ENCODE assay signal across 9 cellular contexts in the genomic region with DNA sequence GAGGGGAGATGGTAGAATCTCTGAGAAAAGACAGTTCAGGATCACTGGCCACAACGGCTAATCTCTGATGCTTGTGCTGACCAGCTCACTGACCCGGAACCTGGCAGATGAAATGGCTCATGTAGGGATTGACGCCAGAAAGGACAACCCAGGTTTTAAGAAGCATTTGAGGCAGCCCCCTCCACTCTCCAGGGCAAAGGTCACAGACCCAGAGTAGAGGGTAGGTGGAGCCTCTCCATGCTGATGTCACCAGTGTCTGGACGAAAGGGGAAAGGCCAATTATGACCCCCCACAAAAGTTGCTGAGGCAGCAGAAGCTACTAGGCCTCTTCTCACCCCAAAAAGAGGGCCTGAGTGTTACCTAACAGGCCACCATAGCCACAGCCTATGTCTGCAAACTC. TPM values are rescaled to one million over a fixed set of nuclear protein-coding genes. Genes with fewer than 3 reads are reported as not detected.
DNase-seq lines count a peak whose midpoint lies in the region; ATAC-seq and TF ChIP-seq lines count a peak whose summit lies in the region.
"Had no signal": no experiment of that assay in that cellular context is flagged by ENCODE, and none has a peak within 500 bp of the region (broad histone marks: within the 10 kb centered on the region; RNA-seq: fewer than 3 reads in every experiment).

No MANE protein-coding gene starts in this region.

- no peaks in the 10 kb centered on the region for H3K27me3 Mint-ChIP-seq in activated T-cell treated with anti-CD3 and anti-CD28 coated beads, Interleukin-2, amount 50 U/mL, for 72 hours (ENCODE audit: low read depth)
- H3K27me3 Mint-ChIP-seq in endodermal cell (ENCODE audit: insufficient read depth) = peaks cover 19% of the 10 kb centered on the region

- H3K36me3 ChIP-seq in PC-9 (ENCODE audit: low read depth) = no peaks in the 10 kb centered on the region
- H3K36me3 ChIP-seq in endodermal cell (ENCODE audit: control insufficient read depth, insufficient read depth, low read length) = peaks cover 31% of the 10 kb centered on the region
- peaks cover 0 to 24% (median 0%) of the 10 kb centered on the region in 4 donors for H3K36me3 ChIP-seq in sigmoid colon

- no TSS peak for BruUV-seq in PC-9 (replicated peaks; lab: Mats Ljungman, UMichigan)

- H3F3A ChIP-seq in PC-9 (ENCODE audit: insufficient read depth, low read depth) = peaks cover 7% of the 10 kb centered on the region; the same call in 1 of the 2 replicates

- H3K4me1 ChIP-seq in PC-9 (replicated peaks; ENCODE audit: insufficient read depth) (peaks cover 8% of the 10 kb centered on the region; the same call in 1 of the 2 replicates), endodermal cell (ENCODE audit: control insufficient read depth, insufficient read depth, low read length) (peaks cover 6% of the 10 kb centered on the region), sigmoid colon (peaks cover 0 to 35% (median 30%) of the 10 kb centered on the region in 4 donors)

- no peak for DNase-seq in activated T-cell treated with anti-CD3 and anti-CD28 coated beads, Interleukin-2, amount 50 U/mL, for 72 hours
- DNase-seq in activated T-cell treated with anti-CD3 and anti-CD28 coated beads, Interleukin-2, amount 50 U/mL, for 1 hour = no peak
- no peak for DNase-seq in PC-9
- DNase-seq in endodermal cell = no peak
- no peak for DNase-seq in sigmoid colon
- no peak for DNase-seq in GM20000 (ENCODE audit: low spot score)
- DNase-seq: activated gamma-delta T cell had no signal

- no peak for ATAC-seq in activated T-cell treated with anti-CD3 and anti-CD28 coated beads, Interleukin-2, amount 50 U/mL, for 72 hours (replicated peaks in 1 of 2)
- ATAC-seq in activated CD4-positive, CD25-positive, alpha-beta regulatory T cell treated with anti-CD3 and anti-CD28 coated beads, Interleukin-2, amount 50 U/mL, for 24 hours = no peak
- ATAC-seq in HG02970 (IDR thresholded peaks at IDR 0.05; ENCODE audit: low FRiP score, unreplicated experiment) = no peak

- no peak overlapping the region for H3K27ac Mint-ChIP-seq in activated T-cell treated with anti-CD3 and anti-CD28 coated beads, Interleukin-2, amount 50 U/mL, for 72 hours
- H3K27ac Mint-ChIP-seq in endodermal cell = no peak overlapping the region

- peaks cover 44% of the 10 kb centered on the region for H3K4me1 Mint-ChIP-seq in activated T-cell treated with anti-CD3 and anti-CD28 coated beads, Interleukin-2, amount 50 U/mL, for 72 hours (ENCODE audit: low read depth)
- H3K4me1 Mint-ChIP-seq in endodermal cell = peaks cover 15% of the 10 kb centered on the region

- H3K36me3 Mint-ChIP-seq in activated T-cell treated with anti-CD3 and anti-CD28 coated beads, Interleukin-2, amount 50 U/mL, for 72 hours (ENCODE audit: insufficient read depth in 2 of 2) = peaks cover 3 to 15% of the 10 kb centered on the region in 2 donors
- peaks cover 25% of the 10 kb centered on the region for H3K36me3 Mint-ChIP-seq in endodermal cell (ENCODE audit: low read depth)

- H3K9me3 Mint-ChIP-seq in activated T-cell treated with anti-CD3 and anti-CD28 coated beads, Interleukin-2, amount 50 U/mL, for 72 hours = no peaks in the 10 kb centered on the region
- H3K9me3 Mint-ChIP-seq in endodermal cell = no peaks in the 10 kb centered on the region

- no peaks in the 10 kb centered on the region; the same call in 1 of the 2 replicates for H4K20me1 ChIP-seq in PC-9 (ENCODE audit: insufficient read depth)

- intact Hi-C loops in PC-9 (cut with micrococcal nuclease; ENCODE audit: unreplicated experiment) = no loop called here
- intact Hi-C loops in sigmoid colon (cut with DNase I) = no loop called here

- TF ChIP-seq EP300 in sigmoid colon (IDR thresholded peaks at IDR 0.05) = no peak

- peak overlapping the region; percentile 40 to 83 for H3K4me3 Mint-ChIP-seq in activated T-cell treated with anti-CD3 and anti-CD28 coated beads, Interleukin-2, amount 50 U/mL, for 72 hours
- H3K4me3 Mint-ChIP-seq in endodermal cell = peak overlapping the region; percentile 85

- POLR2A ChIA-PET in PC-9 (lab: Charles Lee; ENCODE audit: unreplicated experiment) = interaction anchor here (0.6 kb wide), 1 partner anchor 26 kb away, joined by 7 read pairs; the partner anchor contains the start of gene TSPAN31

- H3K4me2 ChIP-seq in PC-9 = peak overlapping the region; percentile 84

- H3K27me3 ChIP-seq in PC-9 (ENCODE audit: insufficient read depth, low read depth) = peaks cover 10% of the 10 kb centered on the region
- peaks cover 15% of the 10 kb centered on the region for H3K27me3 ChIP-seq in endodermal cell (ENCODE audit: control insufficient read depth, insufficient read depth, low read length, poor library complexity, severe bottlenecking)
- peaks cover 4 to 11% (median 10%) of the 10 kb centered on the region in 3 donors for H3K27me3 ChIP-seq in sigmoid colon

- H3K27ac ChIP-seq in PC-9 = no peak overlapping the region
- no peak overlapping the region for H3K27ac ChIP-seq in endodermal cell (ENCODE audit: low read depth, low read length)
- peak overlapping the region; percentile 91 to 96 (median 93) for H3K27ac ChIP-seq in sigmoid colon

- TF ChIP-seq CTCF in PC-9 (conservative IDR thresholded peaks at IDR 0.05) (no peak), endodermal cell (conservative IDR thresholded peaks at IDR 0.05) (no peak), sigmoid colon (IDR thresholded peaks at IDR 0.05) (no peak), GM20000 (IDR thresholded peaks at IDR 0.05; ENCODE audit: extremely low read depth, missing control alignments) (no peak)

- H3K9me3 ChIP-seq in PC-9 (ENCODE audit: insufficient read depth, low read depth) (no peaks in the 10 kb centered on the region), endodermal cell (ENCODE audit: control insufficient read depth, low read length) (no peaks in the 10 kb centered on the region), sigmoid colon (no peaks in the 10 kb centered on the region)

- H3K79me2 ChIP-seq in PC-9 (ENCODE audit: low read depth) = peaks cover 19% of the 10 kb centered on the region

- WGBS in endodermal cell (ENCODE audit: insufficient coverage in 1 of 2, insufficient read length in 1 of 2), 2 experiments = 91 to 93% methylated on average over 4 of the region's 4 CpGs
- 86 to 90% methylated on average over 4 of the region's 4 CpGs for WGBS in sigmoid colon, 2 donors

- no peak overlapping the region for H2AFZ ChIP-seq in PC-9

- no peak for TF ChIP-seq POLR2A in sigmoid colon (IDR thresholded peaks at IDR 0.05)

- peak overlapping the region; percentile 68; the same call in 1 of the 2 replicates for H3K4me3 ChIP-seq in PC-9
- H3K4me3 ChIP-seq in endodermal cell (ENCODE audit: low read length) = peak overlapping the region; percentile 97
- H3K4me3 ChIP-seq in sigmoid colon = no peak overlapping the region

- no peaks in the 10 kb centered on the region for H3K9me2 ChIP-seq in PC-9 (ENCODE audit: insufficient read depth)

- CTCF ChIA-PET in PC-9 (lab: Charles Lee) = no interaction called here

- no peak overlapping the region for H3K9ac ChIP-seq in endodermal cell (ENCODE audit: extremely low read depth, low read length, poor library complexity, severe bottlenecking)

RNA-seq across cellular contexts. Expression of gene METTL1, which starts 1.2 kb away (rescaled TPM):
- 10 to 100 TPM; 18.7 TPM for total RNA-seq in activated T-cell treated with anti-CD3 and anti-CD28 coated beads, Interleukin-2, amount 50 U/mL, for 72 hours
- total RNA-seq in PC-9 (2021) (15.8 and 17.9 TPM in 2 replicates), endodermal cell (10 to 100 TPM; 26.1 to 28.7 TPM), sigmoid colon (10 to 100 TPM in 1 of 4 donors, 1 to 10 TPM in 3; 3.8 to 12.2 (median 7.4) TPM)
- polyA plus RNA-seq in endodermal cell (2013, experiment 1 of 2) = 19.3 TPM
- polyA plus RNA-seq in endodermal cell (2013, experiment 2 of 2) = 22.0 TPM
- polyA plus RNA-seq in sigmoid colon = 10 to 100 TPM in 2 of 3 donors, 1 to 10 TPM in 1; 7.6 to 16.7 (median 10.2) TPM

RNA-seq across cellular contexts. Expression of gene EEF1AKMT3, which starts 1.7 kb away (rescaled TPM):
- total RNA-seq in activated T-cell treated with anti-CD3 and anti-CD28 coated beads, Interleukin-2, amount 50 U/mL, for 72 hours = 1 to 10 TPM; 4.9 to 6.9 TPM
- total RNA-seq in PC-9 (2021) = 13.1 and 17.8 TPM in 2 replicates
- 1 to 10 TPM; 3.7 to 5.8 TPM for total RNA-seq in endodermal cell
- polyA plus RNA-seq in endodermal cell (2013, experiment 1 of 2) = 5.1 TPM
- polyA plus RNA-seq in endodermal cell (2013, experiment 2 of 2) = 5.2 TPM
- 10 to 100 TPM in 2 of 4 donors, 1 to 10 TPM in 2; 9.0 to 11.9 (median 10.6) TPM for total RNA-seq in sigmoid colon
- 1 to 10 TPM; 1.6 to 8.4 (median 2.5) TPM for polyA plus RNA-seq in sigmoid colon

RNA-seq across cellular contexts. Expression of gene CYP27B1, which starts 3.9 kb away (rescaled TPM):
- 10 to 100 TPM; 11.1 to 14.7 TPM for total RNA-seq in activated T-cell treated with anti-CD3 and anti-CD28 coated beads, Interleukin-2, amount 50 U/mL, for 72 hours
- total RNA-seq in PC-9 (2021) (1.6 and 1.8 TPM in 2 replicates), endodermal cell (1 to 10 TPM; 2.4 to 3.1 TPM), sigmoid colon (under 1 TPM in 1 of 4 donors, not detected in 3; 0.28 TPM)
- 0.57 TPM for polyA plus RNA-seq in endodermal cell (2013, experiment 1 of 2)
- 0.58 TPM for polyA plus RNA-seq in endodermal cell (2013, experiment 2 of 2)
- 1 to 10 TPM in 2 of 3 donors, not detected in 1; 1.2 to 2.0 TPM for polyA plus RNA-seq in sigmoid colon

RNA-seq across cellular contexts. Expression of gene TSFM, which starts 11.9 kb away (rescaled TPM):
- total RNA-seq in activated T-cell treated with anti-CD3 and anti-CD28 coated beads, Interleukin-2, amount 50 U/mL, for 72 hours = 10 to 100 TPM; 30.4 to 30.9 TPM
- total RNA-seq in PC-9 (2021) = 38.1 and 44.8 TPM in 2 replicates
- total RNA-seq in endodermal cell = 10 to 100 TPM; 37.7 to 39.9 TPM
- polyA plus RNA-seq in endodermal cell (2013, experiment 1 of 2) = 23.3 TPM
- polyA plus RNA-seq in endodermal cell (2013, experiment 2 of 2) = 23.8 TPM
- 10 to 100 TPM in 3 of 4 donors, 1 to 10 TPM in 1; 8.0 to 29.6 (median 25.3) TPM for total RNA-seq in sigmoid colon
- 10 to 100 TPM; 36.0 to 49.3 (median 47.9) TPM for polyA plus RNA-seq in sigmoid colon

RNA-seq across cellular contexts. Expression of gene MARCHF9, which starts 15.8 kb away (rescaled TPM):
- total RNA-seq in activated T-cell treated with anti-CD3 and anti-CD28 coated beads, Interleukin-2, amount 50 U/mL, for 72 hours = 10 to 100 TPM; 30.2 to 32.9 TPM
- total RNA-seq in PC-9 (2021) (18.9 and 21.2 TPM in 2 replicates), endodermal cell (10 to 100 TPM; 13.6 to 15.8 TPM), sigmoid colon (10 to 100 TPM in 2 of 4 donors, 1 to 10 TPM in 2; 6.1 to 12.5 (median 9.4) TPM)
- 10.2 TPM for polyA plus RNA-seq in endodermal cell (2013, experiment 1 of 2)
- 7.9 TPM for polyA plus RNA-seq in endodermal cell (2013, experiment 2 of 2)
- polyA plus RNA-seq in sigmoid colon = 10 to 100 TPM in 1 of 3 donors, 1 to 10 TPM in 2; 5.5 to 14.9 (median 7.8) TPM

Comparison
In these comparisons a context has a peak if more than half of its experiments do, and no peak if none do; other contexts are left out.
1. H3K27ac ChIP-seq: peak in sigmoid colon (4 of 4); none in PC-9 (single experiment) and endodermal cell (single experiment).
2. H3K4me3 ChIP-seq: peak in PC-9 (single experiment) and endodermal cell (single experiment); none in sigmoid colon (0 of 4).